Comparison of ENCODE assay signal across 9 cellular contexts in the genomic region with DNA sequence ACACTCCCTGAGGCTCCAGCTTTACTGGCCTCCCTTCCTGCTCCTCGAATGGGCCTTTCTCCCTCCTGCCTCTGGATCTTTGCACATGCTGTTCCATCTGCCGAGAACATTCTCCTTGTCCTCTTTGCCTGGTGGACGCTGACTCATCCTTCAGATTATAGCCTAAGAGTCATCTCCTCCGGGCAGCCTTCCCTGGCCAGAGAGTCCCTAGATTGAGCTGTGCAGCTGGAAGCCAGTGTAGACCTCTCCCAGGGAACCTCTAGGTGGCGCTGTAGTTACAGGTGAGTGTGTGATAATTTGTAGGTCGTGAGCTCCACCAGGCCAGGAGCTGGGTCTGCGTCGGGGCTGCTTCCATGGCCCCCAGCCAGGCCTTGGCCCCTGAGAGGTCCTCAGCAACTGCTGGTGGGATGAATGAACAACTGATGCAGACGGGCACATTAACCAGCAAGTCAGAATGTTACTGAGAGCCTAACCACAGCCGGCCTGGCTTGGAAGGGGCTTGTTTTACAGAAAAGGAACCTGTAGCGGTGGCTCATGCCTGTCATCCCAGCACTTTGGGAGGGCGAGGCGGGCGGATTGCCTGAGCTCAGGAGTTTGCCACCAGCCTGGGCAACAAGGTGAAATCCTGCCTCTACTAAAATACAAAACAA. TPM values are rescaled to one million over a fixed set of nuclear protein-coding genes. Genes with fewer than 3 reads are reported as not detected.
DNase-seq lines count a peak whose midpoint lies in the region; ATAC-seq, FAIRE-seq and TF ChIP-seq lines count a peak whose summit lies in the region.
"Had no signal": no experiment of that assay in that cellular context is flagged by ENCODE, and none has a peak within 500 bp of the region (broad histone marks: within the 10 kb centered on the region; RNA-seq: fewer than 3 reads in every experiment).

No MANE protein-coding gene starts in this region.

- H3K18ac ChIP-seq in H1 (ENCODE audit: extremely low read depth, low read length): no peak overlapping the region; the same call in 1 of the 2 replicates

- H2AK5ac ChIP-seq in H1 (ENCODE audit: low read depth, low read length): 0 out of 2 replicates have a peak overlapping the region, but pooled peaks have one; percentile 82

- in situ Hi-C loops in GM23248 (cut with MboI): no loop called here

- no peak overlapping the region for H4K5ac ChIP-seq in H1 (ENCODE audit: insufficient read length, low read depth, low read length)

- no peak for TF ChIP-seq EP300 in H1 (IDR thresholded peaks at IDR 0.05; ENCODE audit: borderline replicate concordance in 1 of 2, low read depth in 2 of 2, low read length in 2 of 2)

- no peak overlapping the region for H3K9ac ChIP-seq in GM23248
- H3K9ac ChIP-seq in H1 (replicated peaks in 1 of 4; ENCODE audit: extremely low read depth in 1 of 4, low read depth in 3 of 4, low read length in 3 of 4): no peak overlapping the region

- H3K4me3 Mint-ChIP-seq in activated CD4-positive, alpha-beta T cell treated with anti-CD3 and anti-CD28 coated beads, Interleukin-2, amount 10 ng/mL, durations not matched to agents 24 days and 14 days: no peak overlapping the region
- H3K4me3 Mint-ChIP-seq in nephron: no peak overlapping the region

- 0 out of 2 replicates have a peak overlapping the region, but pooled peaks have one; percentile 12 for H2BK15ac ChIP-seq in H1 (ENCODE audit: low read length)

- no peaks in the 10 kb centered on the region for H4K20me1 ChIP-seq in GM23248 (ENCODE audit: insufficient read depth)
- H4K20me1 ChIP-seq in H1 (replicated peaks in 1 of 2; ENCODE audit: control insufficient read depth in 1 of 2, insufficient read depth in 2 of 2, low read length in 2 of 2): peaks cover 0 to 6% of the 10 kb centered on the region in 2 experiments

- H3K9me2 ChIP-seq in GM23248 (ENCODE audit: insufficient read depth): no peaks in the 10 kb centered on the region

- WGBS in GM23248 (ENCODE audit: low coverage in 1 of 2, low lambda C conversion rate in 2 of 2, missing lambda C conversion rate in 2 of 2), 2 experiments: 38 to 40% methylated on average over 14 of the region's 14 CpGs
- 58% methylated on average over 14 of the region's 14 CpGs; no CpG with 5 or more reads in 1 of the 2 experiments for WGBS in H1 (ENCODE audit: extremely low coverage in 1 of 2, insufficient coverage in 1 of 2, insufficient read length in 1 of 2, insufficient replicate concordance in 2 of 2, low coverage in 1 of 2, low lambda C conversion rate in 2 of 2, missing lambda C conversion rate in 1 of 2), 2 experiments

- H3K14ac ChIP-seq in H1 (ENCODE audit: insufficient read length): no peak overlapping the region

- TF ChIP-seq POLR2A in H1 (IDR thresholded peaks at IDR 0.05; ENCODE audit: control extremely low read depth in 1 of 2, low read depth in 2 of 2, low read length in 2 of 2): no peak

- peak overlapping the region; percentile 14; the same call in 1 of the 2 replicates for H2BK12ac ChIP-seq in H1 (ENCODE audit: low read depth, low read length)

- DNase-seq in CD1c-positive myeloid dendritic cell (ENCODE audit: extremely low spot score) (peak; percentile 56), GM23248 (peak; percentile 81), NCI-H460 (ENCODE audit: extremely low read depth, low read depth) (peak; percentile 66), H1 (ENCODE audit: low read depth in 1 of 2, low spot score in 2 of 2) (peak; percentile 65 to 84)
- peak; percentile 86 for DNase-seq in activated CD4-positive, alpha-beta T cell treated with anti-CD3 and anti-CD28 coated beads, Interleukin-2, amount 10 ng/mL, durations not matched to agents 24 days and 14 days

- no peak overlapping the region for H2BK5ac ChIP-seq in H1 (ENCODE audit: low read depth, low read length)

- ATAC-seq in HG03139 (IDR thresholded peaks at IDR 0.05; ENCODE audit: unreplicated experiment) (no peak), GM21423 (IDR thresholded peaks at IDR 0.05; ENCODE audit: unreplicated experiment) (no peak)

- TF ChIP-seq CTCF in H1 (IDR thresholded peaks at IDR 0.05; ENCODE audit: control extremely low read depth in 1 of 3, insufficient read depth in 1 of 3, low read depth in 1 of 3, low read length in 3 of 3) (peak; percentile 82 to 92 (median 90)), nephron (IDR thresholded peaks at IDR 0.05; ENCODE audit: unreplicated experiment in 3 of 3) (peak; percentile 40 to 59 (median 49))

- FAIRE-seq in H1 (lab: Jason Lieb, UNC): peak; percentile 72

- no peak overlapping the region for H3K4me2 ChIP-seq in GM23248 (ENCODE audit: unreplicated experiment)
- no peak overlapping the region for H3K4me2 ChIP-seq in H1 (ENCODE audit: insufficient read depth in 1 of 2, low read depth in 2 of 2, low read length in 2 of 2)

- H3K79me1 ChIP-seq in H1 (ENCODE audit: low read depth, low read length): no peaks in the 10 kb centered on the region

- H3K4me1 ChIP-seq in GM23248 (ENCODE audit: insufficient read depth): no peaks in the 10 kb centered on the region
- H3K4me1 ChIP-seq in H1 (replicated peaks in 1 of 4; ENCODE audit: control insufficient read depth in 3 of 4, insufficient read depth in 4 of 4, low read length in 3 of 4): peaks cover 0 to 3% (median 2%) of the 10 kb centered on the region in 4 experiments; a peak in 1 of 7 replicates

- no peaks in the 10 kb centered on the region for H3K23me2 ChIP-seq in H1 (ENCODE audit: low read depth, low read length)

- no peaks in the 10 kb centered on the region for H3K4me1 Mint-ChIP-seq in activated CD4-positive, alpha-beta T cell treated with anti-CD3 and anti-CD28 coated beads, Interleukin-2, amount 10 ng/mL, durations not matched to agents 24 days and 14 days
- H3K4me1 Mint-ChIP-seq in nephron: no peaks in the 10 kb centered on the region

- H3K27ac ChIP-seq in GM23248 (no peak overlapping the region), H1 (ENCODE audit: low read depth, low read length) (no peak overlapping the region)
- H3K27ac ChIP-seq: skin epidermis had no signal

- H3K27ac Mint-ChIP-seq in activated CD4-positive, alpha-beta T cell treated with anti-CD3 and anti-CD28 coated beads, Interleukin-2, amount 10 ng/mL, durations not matched to agents 24 days and 14 days: no peak overlapping the region
- no peak overlapping the region for H3K27ac Mint-ChIP-seq in nephron

- no peak overlapping the region for H3K23ac ChIP-seq in H1 (ENCODE audit: insufficient read length)

- POLR2A ChIA-PET in H1 (lab: Charles Lee; ENCODE audit: partially characterized antibody): interaction anchor here (1.1 to 2.5 kb wide), 3 partner anchors 8 to 15 kb away, joined by 4 to 10 read pairs (median 6); no protein-coding TSS in a partner anchor

- no peak overlapping the region for H3K56ac ChIP-seq in H1 (replicated peaks; ENCODE audit: insufficient read length, low read depth, low read length)

- H3K79me2 ChIP-seq in GM23248 (ENCODE audit: insufficient read depth): no peaks in the 10 kb centered on the region
- H3K79me2 ChIP-seq in H1 (ENCODE audit: control insufficient read depth in 1 of 2, insufficient read depth in 2 of 2, low read length in 2 of 2): no peaks in the 10 kb centered on the region

- H2BK120ac ChIP-seq in H1 (replicated peaks; ENCODE audit: low read depth, low read length): no peak overlapping the region

- H3K36me3 Mint-ChIP-seq in activated CD4-positive, alpha-beta T cell treated with anti-CD3 and anti-CD28 coated beads, Interleukin-2, amount 10 ng/mL, durations not matched to agents 24 days and 14 days (ENCODE audit: low read depth): no peaks in the 10 kb centered on the region
- no peaks in the 10 kb centered on the region for H3K36me3 Mint-ChIP-seq in nephron (ENCODE audit: low read depth)

- H2AFZ ChIP-seq in GM23248 (no peak overlapping the region), H1 (ENCODE audit: low read length) (no peak overlapping the region)

- no peaks in the 10 kb centered on the region for H3K9me3 Mint-ChIP-seq in activated CD4-positive, alpha-beta T cell treated with anti-CD3 and anti-CD28 coated beads, Interleukin-2, amount 10 ng/mL, durations not matched to agents 24 days and 14 days
- peaks cover 3% of the 10 kb centered on the region for H3K9me3 Mint-ChIP-seq in nephron

- peaks cover 13% of the 10 kb centered on the region; the same call in 1 of the 2 replicates for H3K27me3 ChIP-seq in GM23248 (replicated peaks; ENCODE audit: insufficient read depth)
- H3K27me3 ChIP-seq in H1 (replicated peaks in 1 of 4; ENCODE audit: control insufficient read depth in 3 of 4, extremely low read depth in 1 of 4, insufficient read depth in 3 of 4, low read length in 3 of 4): no peaks in the 10 kb centered on the region

- H3K36me3 ChIP-seq in GM23248 (ENCODE audit: low read depth) (no peaks in the 10 kb centered on the region), H1 (ENCODE audit: control insufficient read depth in 2 of 4, insufficient read depth in 4 of 4, low read length in 3 of 4) (0 out of 8 replicates have a peak, but pooled peaks cover 0 to 2% (median 0%) of the 10 kb centered on the region in 4 experiments)

- H2BK20ac ChIP-seq in H1 (ENCODE audit: low read length): no peak overlapping the region

- TF ChIP-seq RAD21 in H1 (IDR thresholded peaks at IDR 0.05 in 1 of 2, conservative IDR thresholded peaks at IDR 0.05 in 1 of 2; ENCODE audit: low read depth in 2 of 2, low read length in 2 of 2): peak; percentile 69 to 78

- no peak overlapping the region for H4K91ac ChIP-seq in H1 (replicated peaks; ENCODE audit: insufficient read length, low read length)

- H3K27me3 Mint-ChIP-seq in activated CD4-positive, alpha-beta T cell treated with anti-CD3 and anti-CD28 coated beads, Interleukin-2, amount 10 ng/mL, durations not matched to agents 24 days and 14 days: peaks cover 1% of the 10 kb centered on the region
- peaks cover 56% of the 10 kb centered on the region for H3K27me3 Mint-ChIP-seq in nephron (ENCODE audit: low read depth)

- H3K4me3 ChIP-seq in GM23248 (no peak overlapping the region), H1 (ENCODE audit: extremely low read depth in 1 of 4, insufficient read depth in 2 of 4, low read depth in 3 of 4, low read length in 4 of 4) (no peak overlapping the region)
- H3K4me3 ChIP-seq: skin epidermis had no signal

- no peak overlapping the region for H4K8ac ChIP-seq in H1 (ENCODE audit: extremely low read depth, insufficient read depth, low read length)

- H3K9me3 ChIP-seq in GM23248 (ENCODE audit: low read depth) (no peaks in the 10 kb centered on the region), H1 (ENCODE audit: insufficient read depth in 2 of 2, low read depth in 1 of 2, low read length in 1 of 2) (no peaks in the 10 kb centered on the region)

- CTCF ChIA-PET in H1 (lab: Charles Lee; ENCODE audit: partially characterized antibody): interaction anchor here (0.6 to 7.5 kb wide), 54 partner anchors 9 to 1652 kb away, joined by 3 to 226 read pairs (median 4); a partner anchor contains a TSS

- H3F3A ChIP-seq in GM23248 (ENCODE audit: insufficient read depth): peaks cover 3% of the 10 kb centered on the region; the same call in 1 of the 2 replicates

- intact Hi-C loops in activated CD4-positive, alpha-beta T cell treated with anti-CD3 and anti-CD28 coated beads, Interleukin-2, amount 10 ng/mL, durations not matched to agents 24 days and 14 days (cut with micrococcal nuclease): loop anchor here (1.0 kb wide), 1 partner anchor 63 kb away; no protein-coding TSS in a partner anchor

- no peak overlapping the region for H3K4ac ChIP-seq in H1 (replicated peaks; ENCODE audit: insufficient read length, low read depth, low read length)

RNA-seq across cellular contexts. Expression of a gene that starts 8.7 kb away (rescaled TPM):
- total RNA-seq in GM23248 (2014; rRNA removed; shearing (Covaris generic)): not detected in 2 replicates
- polyA plus RNA-seq in GM23248 (2016; fragmentation: Nextera tagmentation; extraction: Ambion mirVana) (not detected in 2 replicates), H1 (2011; rRNA removed) (3.9 and 5.2 TPM in 2 replicates)
- total RNA-seq in NCI-H460 (2014; rRNA removed; shearing (Covaris generic)): not detected in 2 replicates
- polyA plus RNA-seq in NCI-H460 (2014; cell fraction: nucleus; rRNA removed): not detected in 2 replicates
- not detected in 2 replicates for total RNA-seq in activated CD4-positive, alpha-beta T cell treated with anti-CD3 and anti-CD28 coated beads, Interleukin-2, amount 10 ng/mL, durations not matched to agents 24 days and 14 days
- 6.8 and 8.2 TPM in 2 replicates for total RNA-seq in H1 (2021; fragmentation: NEBNext Ultra II Directional; extraction: Animal tissue kit (Norgen Biotek cat#: 25700))
- 3.8 TPM for polyA plus RNA-seq in H1 (2011; cell fraction: cytosol; rRNA removed)
- 7.4 TPM for polyA plus RNA-seq in H1 (2011; cell fraction: nucleus; rRNA removed)
- polyA plus RNA-seq in H1 (2012, experiment 1 of 2): 3.2 to 4.1 TPM (median 3.7 TPM) in 4 replicates
- 3.2 TPM for polyA plus RNA-seq in H1 (2012, experiment 2 of 2)
- 3.3 TPM for polyA plus RNA-seq in H1 (2013, experiment 1 of 2)
- 3.4 TPM for polyA plus RNA-seq in H1 (2013, experiment 2 of 2)
- 1.8 and 1.9 TPM in 2 replicates for polyA minus RNA-seq in H1 (2011; rRNA and poly(A)+ RNA removed)
- 3.4 TPM for polyA minus RNA-seq in H1 (2011; cell fraction: cytosol; rRNA and poly(A)+ RNA removed)
- 3.8 TPM for polyA minus RNA-seq in H1 (2011; cell fraction: nucleus; rRNA and poly(A)+ RNA removed)

RNA-seq across cellular contexts. Expression of a gene that starts 20.8 kb away (rescaled TPM):
- total RNA-seq in GM23248 (2014; rRNA removed; shearing (Covaris generic)): not detected in 2 replicates
- polyA plus RNA-seq in GM23248 (2016; fragmentation: Nextera tagmentation; extraction: Ambion mirVana) (not detected in 2 replicates), H1 (2011; rRNA removed) (11.8 and 19.5 TPM in 2 replicates)
- not detected in 2 replicates for total RNA-seq in NCI-H460 (2014; rRNA removed; shearing (Covaris generic))
- polyA plus RNA-seq in NCI-H460 (2014; cell fraction: nucleus; rRNA removed): not detected in 2 replicates
- total RNA-seq in activated CD4-positive, alpha-beta T cell treated with anti-CD3 and anti-CD28 coated beads, Interleukin-2, amount 10 ng/mL, durations not matched to agents 24 days and 14 days: not detected in 2 replicates
- 7.0 and 9.1 TPM in 2 replicates for total RNA-seq in H1 (2021; fragmentation: NEBNext Ultra II Directional; extraction: Animal tissue kit (Norgen Biotek cat#: 25700))
- polyA plus RNA-seq in H1 (2011; cell fraction: cytosol; rRNA removed): 14.9 TPM
- polyA plus RNA-seq in H1 (2011; cell fraction: nucleus; rRNA removed): 58.0 TPM
- 11.1 to 14.8 TPM (median 12.3 TPM) in 4 replicates for polyA plus RNA-seq in H1 (2012, experiment 1 of 2)
- 2.7 TPM for polyA plus RNA-seq in H1 (2012, experiment 2 of 2)
- polyA plus RNA-seq in H1 (2013, experiment 1 of 2): 6.9 TPM
- 6.1 TPM for polyA plus RNA-seq in H1 (2013, experiment 2 of 2)
- polyA minus RNA-seq in H1 (2011; rRNA and poly(A)+ RNA removed): 5.4 and 5.5 TPM in 2 replicates
- 8.1 TPM for polyA minus RNA-seq in H1 (2011; cell fraction: cytosol; rRNA and poly(A)+ RNA removed)
- polyA minus RNA-seq in H1 (2011; cell fraction: nucleus; rRNA and poly(A)+ RNA removed): 16.3 TPM

RNA-seq across cellular contexts. Expression of a gene that starts 40.5 kb away (rescaled TPM):
- total RNA-seq in GM23248 (2014; rRNA removed; shearing (Covaris generic)): 0.13 and 0.54 TPM in 2 replicates
- polyA plus RNA-seq in GM23248 (2016; fragmentation: Nextera tagmentation; extraction: Ambion mirVana): 1.2 and 1.4 TPM in 2 replicates
- total RNA-seq in NCI-H460 (2014; rRNA removed; shearing (Covaris generic)): 0.14 and 0.52 TPM in 2 replicates
- 2.8 and 3.4 TPM in 2 replicates for polyA plus RNA-seq in NCI-H460 (2014; cell fraction: nucleus; rRNA removed)
- 1.0 and 1.4 TPM in 2 replicates for total RNA-seq in activated CD4-positive, alpha-beta T cell treated with anti-CD3 and anti-CD28 coated beads, Interleukin-2, amount 10 ng/mL, durations not matched to agents 24 days and 14 days
- total RNA-seq in H1 (2021; fragmentation: NEBNext Ultra II Directional; extraction: Animal tissue kit (Norgen Biotek cat#: 25700)): 23.4 and 24.6 TPM in 2 replicates
- polyA plus RNA-seq in H1 (2011; rRNA removed): 17.5 and 21.0 TPM in 2 replicates
- 16.0 TPM for polyA plus RNA-seq in H1 (2011; cell fraction: cytosol; rRNA removed)
- polyA plus RNA-seq in H1 (2011; cell fraction: nucleus; rRNA removed): 37.2 TPM
- 14.2 to 20.5 TPM (median 18.2 TPM) in 4 replicates for polyA plus RNA-seq in H1 (2012, experiment 1 of 2)
- polyA plus RNA-seq in H1 (2012, experiment 2 of 2): 12.6 TPM
- polyA plus RNA-seq in H1 (2013, experiment 1 of 2): 20.6 TPM
- polyA plus RNA-seq in H1 (2013, experiment 2 of 2): 19.5 TPM
- polyA minus RNA-seq in H1 (2011; rRNA and poly(A)+ RNA removed): 36.0 and 39.2 TPM in 2 replicates
- 11.8 TPM for polyA minus RNA-seq in H1 (2011; cell fraction: cytosol; rRNA and poly(A)+ RNA removed)
- polyA minus RNA-seq in H1 (2011; cell fraction: nucleus; rRNA and poly(A)+ RNA removed): 34.6 TPM
